ENCODE assay signal across 8 cellular contexts in the genomic region with DNA sequence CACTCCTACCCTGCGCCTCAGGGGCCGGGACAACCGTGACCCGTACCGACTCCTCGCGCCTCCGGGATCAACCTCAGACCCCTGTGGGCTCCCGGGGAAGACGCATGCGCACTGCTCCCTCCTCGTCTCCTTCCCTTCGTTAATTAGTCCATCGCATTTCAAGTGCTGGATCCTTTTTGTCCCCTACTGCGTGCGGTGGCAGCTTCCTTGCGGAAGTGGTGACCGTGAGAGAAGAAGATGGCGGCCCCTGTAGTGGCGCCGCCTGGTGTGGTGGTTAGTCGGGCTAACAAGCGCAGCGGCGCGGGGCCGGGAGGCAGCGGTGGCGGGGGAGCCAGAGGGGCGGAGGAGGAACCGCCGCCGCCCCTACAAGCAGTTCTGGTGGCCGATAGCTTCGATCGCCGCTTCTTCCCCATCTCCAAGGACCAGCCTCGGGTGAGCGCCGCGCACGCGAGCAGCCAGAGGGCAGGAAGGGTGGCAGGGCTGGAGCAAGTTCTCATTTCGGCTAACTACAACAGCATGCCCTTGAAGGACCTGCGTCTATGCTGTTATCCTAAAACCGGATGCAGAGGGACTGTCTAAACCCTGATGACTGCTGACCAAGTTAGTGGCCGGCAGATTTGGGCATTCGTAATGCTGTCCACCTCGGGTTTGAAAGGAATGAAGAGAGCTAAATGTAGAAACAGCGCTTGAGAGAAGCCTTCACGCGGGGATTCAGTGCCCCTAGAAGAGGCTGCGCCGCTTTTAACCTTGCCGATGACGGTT. TPM values are rescaled to one million over a fixed set of nuclear protein-coding genes. Genes with fewer than 3 reads are reported as not detected.
DNase-seq lines count a peak whose midpoint lies in the region; ATAC-seq, FAIRE-seq and TF ChIP-seq lines count a peak whose summit lies in the region.

A gene (plus strand): TSS at position 210 of the 762 bp plus-strand sequence. CDS start 28 bp downstream, at position 238.

- peaks cover 4% of the 10 kb centered on the region for H3K36me3 Mint-ChIP-seq in T-cell
- H3K36me3 Mint-ChIP-seq in progenitor cell of endocrine pancreas (ENCODE audit: insufficient read depth) = peaks cover 3% of the 10 kb centered on the region

- intact Hi-C loops in adrenal gland (cut with DNase I) (loop anchor here in 1 of 2 donors (10.0 kb wide), 2 partner anchors 121 to 241 kb away; a partner anchor contains a TSS), heart right ventricle (cut with DNase I) (loop anchor here in 6 of 10 donors (1.0 to 10.0 kb wide), 14 partner anchors 19 to 251 kb away; a partner anchor contains a TSS)

- POLR2A ChIA-PET in T-cell (lab: Charles Lee) = interaction anchor here (0.6 to 1.1 kb wide), 2 partner anchors 180 to 251 kb away, joined by 3 to 6 read pairs; a partner anchor contains a TSS

- CTCF ChIA-PET in T-cell (lab: Charles Lee) = interaction anchor here in 1 of 2 donors (0.6 to 2.2 kb wide), 4 partner anchors 9 to 933 kb away, joined by 3 to 8 read pairs (median 3); a partner anchor contains a TSS

- peaks cover 33 to 50% (median 36%) of the 10 kb centered on the region in 3 donors for H3K4me1 Mint-ChIP-seq in T-cell
- peaks cover 22% of the 10 kb centered on the region for H3K4me1 Mint-ChIP-seq in progenitor cell of endocrine pancreas (ENCODE audit: low read depth)

- H3K27me3 ChIP-seq in adrenal gland (no peaks in the 10 kb centered on the region), heart right ventricle (no peaks in the 10 kb centered on the region)

- H3K27ac ChIP-seq in adrenal gland (peak within 1 kb of the TSS; percentile 48 to 91 (median 73)), heart right ventricle (peak within 1 kb of the TSS; percentile 28 to 95 (median 90)), urinary bladder (ENCODE audit: low read depth) (peak within 1 kb of the TSS; percentile 85)

- ATAC-seq in HG02840 (IDR thresholded peaks at IDR 0.05; ENCODE audit: low FRiP score, unreplicated experiment) (peak; percentile 94), T-cell (replicated peaks in 1 of 4) (peak; percentile 90 to 95 (median 92)), heart right ventricle (peak; percentile 94 to 98 (median 96))

- H3K27ac Mint-ChIP-seq in T-cell = peak within 1 kb of the TSS; percentile 95 to 97
- H3K27ac Mint-ChIP-seq in progenitor cell of endocrine pancreas = peak within 1 kb of the TSS; percentile 93

- H3K4me1 ChIP-seq in adrenal gland (replicated peaks in 1 of 2) (peaks cover 7 to 16% of the 10 kb centered on the region in 2 donors), heart right ventricle (peaks cover 4 to 28% (median 22%) of the 10 kb centered on the region in 9 donors), urinary bladder (ENCODE audit: insufficient read depth) (no peaks in the 10 kb centered on the region)

- H3K36me3 ChIP-seq in adrenal gland (replicated peaks in 1 of 2) (peaks cover 0 to 24% of the 10 kb centered on the region in 2 donors), heart right ventricle (peaks cover 0 to 35% (median 8%) of the 10 kb centered on the region in 9 donors), urinary bladder (ENCODE audit: insufficient read depth) (no peaks in the 10 kb centered on the region)

- H3K27me3 Mint-ChIP-seq in T-cell (no peaks in the 10 kb centered on the region), progenitor cell of endocrine pancreas (no peaks in the 10 kb centered on the region)

- 0 to 1% (median 0%) methylated on average over 17 to 56 of the region's 56 CpGs for WGBS in adrenal gland, 4 donors
- 0% methylated on average over 56 of the region's 56 CpGs for WGBS in heart right ventricle, 2 donors
- under 1% methylated on average over 56 of the region's 56 CpGs for WGBS in urinary bladder

- H3K9me3 ChIP-seq in adrenal gland (replicated peaks in 1 of 3) (no peaks in the 10 kb centered on the region), heart right ventricle (no peaks in the 10 kb centered on the region)

- H3K4me3 ChIP-seq in adrenal gland (peak within 1 kb of the TSS; percentile 74 to 96 (median 84)), heart right ventricle (peak within 1 kb of the TSS; percentile 53 to 99 (median 87)), urinary bladder (ENCODE audit: low read depth, low read length) (peak within 1 kb of the TSS; percentile 69)

- TF ChIP-seq POLR2A in GM12891 (IDR thresholded peaks at IDR 0.05; ENCODE audit: low read depth, low read length) (peak; percentile 88), adrenal gland (IDR thresholded peaks at IDR 0.05) (peak; percentile 33 to 74)

- DNase-seq in GM12891 (ENCODE audit: insufficient read length, low spot score) (peak; percentile 69), NCI-H1436 treated with DMSO at 0.1 percent for 48 hours (lab: John Stamatoyannopoulos, UW) (peak; percentile 90), T-cell (peak; percentile 72 to 87 (median 80)), adrenal gland (peak; percentile 89 to 95 (median 91)), heart right ventricle (peak; percentile 91 to 95), progenitor cell of endocrine pancreas (ENCODE audit: low spot score, unreplicated experiment) (peak; percentile 86)

- H3K4me3 Mint-ChIP-seq in T-cell (peak within 1 kb of the TSS; percentile 91 to 98 (median 97)), progenitor cell of endocrine pancreas (ENCODE audit: low read depth) (peak within 1 kb of the TSS; percentile 96)

- H3K9me3 Mint-ChIP-seq in T-cell = no peaks in the 10 kb centered on the region
- H3K9me3 Mint-ChIP-seq in progenitor cell of endocrine pancreas (ENCODE audit: low read depth) = no peaks in the 10 kb centered on the region

- peak; percentile 94 for FAIRE-seq in GM12891 (lab: Jason Lieb, UNC)

- peak in 2 of 6 experiments; percentile 6 to 38 for TF ChIP-seq CTCF in adrenal gland (IDR thresholded peaks at IDR 0.05)
- peak in 7 of 9 donors; percentile 20 to 73 (median 52) for TF ChIP-seq CTCF in heart right ventricle (IDR thresholded peaks at IDR 0.05)
- TF ChIP-seq CTCF in progenitor cell of endocrine pancreas (IDR thresholded peaks at IDR 0.05; ENCODE audit: unreplicated experiment) = peak; percentile 49

TF ChIP-seq in GM12891, 5 proteins besides CTCF, POLR2A, EP300 and RAD21:
- peak; percentile 95 for TF ChIP-seq TAF1 (IDR thresholded peaks at IDR 0.05; ENCODE audit: low read depth, low read length)
- TF ChIP-seq POU2F2 (IDR thresholded peaks at IDR 0.05; ENCODE audit: low read depth, low read length) = peak; percentile 96
- peak; percentile 76 for TF ChIP-seq SPI1 (IDR thresholded peaks at IDR 0.05; ENCODE audit: low read depth, low read length)
- peak; percentile 86 for TF ChIP-seq POLR2AphosphoS5 (IDR thresholded peaks at IDR 0.05; ENCODE audit: low read depth, low read length)
- no peak for TF ChIP-seq PAX5 (IDR thresholded peaks at IDR 0.05; ENCODE audit: insufficient read depth, low read length, severe bottlenecking)

RNA-seq across cellular contexts. Expression of the gene that starts here (rescaled TPM):
- polyA plus RNA-seq in GM12891 (2012; ENCODE audit: low read depth, missing spikeins) = 33.8 TPM
- total RNA-seq in T-cell (10 to 100 TPM; 57.8 to 74.3 (median 72.3) TPM), adrenal gland (10 to 100 TPM; 19.1 to 44.2 (median 38.0) TPM), heart right ventricle (10 to 100 TPM; 26.8 to 37.3 (median 31.6) TPM), progenitor cell of endocrine pancreas (45.4 and 45.7 TPM in 2 replicates), urinary bladder (34.2 TPM)
- polyA plus RNA-seq in adrenal gland (10 to 100 TPM; 45.9 to 56.1 (median 49.0) TPM), heart right ventricle (10 to 100 TPM; 30.6 to 44.6 TPM), urinary bladder (38.2 TPM)

Comparison
In these comparisons a context has a peak if more than half of its experiments do, and no peak if none do; other contexts are left out.
1. Peak in every context shown above with its lines: DNase-seq, ATAC-seq, H3K4me3 ChIP-seq and H3K27ac ChIP-seq.